ENCODE assay signal across 1 cellular context in the genomic region with DNA sequence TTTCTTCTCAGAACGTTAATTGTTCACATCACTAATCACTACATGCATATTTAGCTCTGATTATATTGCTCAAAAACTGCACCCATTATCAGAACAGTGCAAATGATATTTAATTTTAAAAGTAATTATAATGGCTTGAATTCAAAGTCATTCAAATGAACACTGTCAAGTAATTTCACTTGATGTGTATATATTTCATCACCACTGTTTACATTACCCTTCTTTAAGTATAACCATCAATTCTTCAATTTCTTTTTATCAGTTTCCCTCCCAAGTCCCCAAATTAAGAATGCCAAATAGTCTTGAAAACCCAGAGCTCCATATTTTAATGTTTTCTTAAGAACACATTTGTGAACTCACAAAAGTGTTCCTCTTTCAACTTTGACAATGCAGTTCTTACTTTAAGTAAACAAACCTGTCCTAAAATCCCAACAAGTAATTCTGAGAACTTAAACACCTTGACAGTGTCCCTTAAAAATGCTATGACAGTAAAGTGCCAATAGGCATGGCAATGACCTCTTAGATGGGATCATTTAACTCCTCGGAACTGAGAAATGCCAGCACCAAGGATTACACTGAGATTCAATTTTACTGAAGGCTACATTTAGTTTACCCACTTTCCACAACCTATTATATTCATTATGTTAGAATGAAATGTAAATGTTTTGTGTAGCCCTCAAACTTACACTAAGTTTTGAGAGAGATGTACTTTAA.
TF ChIP-seq lines count a peak whose summit lies in the region.

No MANE protein-coding gene starts in this region.

TF ChIP-seq in WTC11, 78 proteins besides CTCF, POLR2A, EP300 and RAD21 (continued from another document):
- 0 out of 2 replicates have a peak, but pooled peaks have one; percentile 9 for TF ChIP-seq ZNF425 (CRISPR knock-in tag; conservative IDR thresholded peaks at IDR 0.05)
- TF ChIP-seq, protein P1, sequence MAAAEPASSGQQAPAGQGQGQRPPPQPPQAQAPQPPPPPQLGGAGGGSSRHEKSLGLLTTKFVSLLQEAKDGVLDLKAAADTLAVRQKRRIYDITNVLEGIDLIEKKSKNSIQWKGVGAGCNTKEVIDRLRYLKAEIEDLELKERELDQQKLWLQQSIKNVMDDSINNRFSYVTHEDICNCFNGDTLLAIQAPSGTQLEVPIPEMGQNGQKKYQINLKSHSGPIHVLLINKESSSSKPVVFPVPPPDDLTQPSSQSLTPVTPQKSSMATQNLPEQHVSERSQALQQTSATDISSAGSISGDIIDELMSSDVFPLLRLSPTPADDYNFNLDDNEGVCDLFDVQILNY (CRISPR knock-in tag; IDR thresholded peaks at IDR 0.05) = no peak
- TF ChIP-seq AR (CRISPR knock-in tag; IDR thresholded peaks at IDR 0.05) = peak; percentile 80; the same call in 1 of the 2 replicates
- TF ChIP-seq GTF2I (CRISPR knock-in tag; conservative IDR thresholded peaks at IDR 0.05) = no peak
- TF ChIP-seq MYBL2 (CRISPR knock-in tag; IDR thresholded peaks at IDR 0.05) = no peak
- TF ChIP-seq, protein P2, sequence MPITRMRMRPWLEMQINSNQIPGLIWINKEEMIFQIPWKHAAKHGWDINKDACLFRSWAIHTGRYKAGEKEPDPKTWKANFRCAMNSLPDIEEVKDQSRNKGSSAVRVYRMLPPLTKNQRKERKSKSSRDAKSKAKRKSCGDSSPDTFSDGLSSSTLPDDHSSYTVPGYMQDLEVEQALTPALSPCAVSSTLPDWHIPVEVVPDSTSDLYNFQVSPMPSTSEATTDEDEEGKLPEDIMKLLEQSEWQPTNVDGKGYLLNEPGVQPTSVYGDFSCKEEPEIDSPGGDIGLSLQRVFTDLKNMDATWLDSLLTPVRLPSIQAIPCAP (CRISPR knock-in tag; IDR thresholded peaks at IDR 0.05) = no peak
- TF ChIP-seq ZNF263 (CRISPR knock-in tag; IDR thresholded peaks at IDR 0.05; ENCODE audit: low read depth) = no peak
- TF ChIP-seq NFATC4 (CRISPR knock-in tag; IDR thresholded peaks at IDR 0.05) = peak; percentile 42; the same call in 1 of the 2 replicates
